Comparison of ENCODE assay signal across 16 cellular contexts in the genomic region with DNA sequence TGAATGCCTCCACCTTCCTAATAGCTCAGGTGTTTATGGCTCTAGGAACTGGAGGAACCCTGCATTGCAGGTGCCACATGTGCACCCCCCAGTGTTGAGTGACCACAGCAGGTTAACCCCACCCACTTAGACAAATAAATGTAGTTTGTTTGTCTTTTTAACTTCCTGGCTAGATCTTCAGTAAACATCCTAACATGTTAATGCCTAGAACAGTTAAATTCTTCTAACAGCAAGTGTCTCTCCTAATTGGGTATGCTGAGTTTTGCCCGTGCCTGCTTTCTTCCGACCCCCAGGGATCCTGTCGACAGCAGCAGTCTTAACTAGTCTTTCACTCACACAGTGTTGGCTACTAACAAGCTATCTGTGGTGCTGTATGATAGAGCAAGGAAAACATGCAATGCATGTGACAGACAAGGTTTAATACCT. TPM values are rescaled to one million over a fixed set of nuclear protein-coding genes. Genes with fewer than 3 reads are reported as not detected.
A peak's percentile ranks its signal among the peaks of the same experiment; 100 is the strongest.
DNase-seq lines count a peak whose midpoint lies in the region; ATAC-seq and TF ChIP-seq lines count a peak whose summit lies in the region.
"Had no signal": no experiment of that assay in that cellular context is flagged by ENCODE, and none has a peak within 500 bp of the region (broad histone marks: within the 10 kb centered on the region; RNA-seq: fewer than 3 reads in every experiment).

No MANE protein-coding gene starts in this region.

- DNase-seq in GM23338 (ENCODE audit: low spot score) (no peak), LNCaP clone FGC (ENCODE audit: low read depth) (no peak), caudate nucleus (lab: John Stamatoyannopoulos, UW) (no peak), progenitor cell of endocrine pancreas (ENCODE audit: low spot score, unreplicated experiment) (no peak), left cardiac atrium (no peak), NCI-H1930 (lab: John Stamatoyannopoulos, UW) (no peak)
- DNase-seq in CD8-positive, alpha-beta memory T cell: no peak
- DNase-seq: HCEC 1CT, KBM-7, MG63, NCI-H1092 treated with DMSO at 0.1 percent for 48 hours, NCI-H187 treated with DMSO at 0.1 percent for 48 hours, NCI-H510A treated with DMSO at 0.1 percent for 48 hours, PC-9, T-cell had no signal

- H3K4me2 ChIP-seq in GM23338: no peak overlapping the region
- H3K4me2 ChIP-seq: BLaER1 treated with 17β-estradiol and CSF1 and Interleukin-3, amounts not matched to agents 10 nM and 100 nM; PC-9 had no signal

- no peaks in the 10 kb centered on the region for H4K20me1 ChIP-seq in GM23338 (replicated peaks; ENCODE audit: insufficient read depth)
- H4K20me1 ChIP-seq: BLaER1 treated with 17β-estradiol and CSF1 and Interleukin-3, amounts not matched to agents 10 nM and 100 nM had no signal

- no peak for ATAC-seq in GM23338
- ATAC-seq in left cardiac atrium: no peak
- ATAC-seq: T-cell had no signal

- H3K9me2 ChIP-seq in GM23338 (ENCODE audit: insufficient read depth): no peaks in the 10 kb centered on the region

- CTCF ChIA-PET in CD8-positive, alpha-beta memory T cell (lab: Charles Lee): no interaction called here

- H3K9me3 Mint-ChIP-seq in GM23338 (no peaks in the 10 kb centered on the region), progenitor cell of endocrine pancreas (ENCODE audit: low read depth) (no peaks in the 10 kb centered on the region)
- no peaks in the 10 kb centered on the region for H3K9me3 Mint-ChIP-seq in CD8-positive, alpha-beta memory T cell
- H3K9me3 Mint-ChIP-seq: T-cell had no signal

- peaks cover 5% of the 10 kb centered on the region; the same call in 2 of the 3 replicates for H3K4me1 Mint-ChIP-seq in GM23338
- H3K4me1 Mint-ChIP-seq in progenitor cell of endocrine pancreas (ENCODE audit: low read depth): peaks cover 16% of the 10 kb centered on the region
- H3K4me1 Mint-ChIP-seq in CD8-positive, alpha-beta memory T cell: peaks cover 3 to 4% (median 3%) of the 10 kb centered on the region in 3 donors
- H3K4me1 Mint-ChIP-seq: T-cell had no signal

- no peaks in the 10 kb centered on the region for H3K79me2 ChIP-seq in GM23338 (replicated peaks; ENCODE audit: insufficient read depth)

- H3K27ac ChIP-seq in GM23338 (ENCODE audit: low read depth): peak overlapping the region; percentile 12
- peak overlapping the region; percentile 22 for H3K27ac ChIP-seq in caudate nucleus (ENCODE audit: low read depth, low read length)
- H3K27ac ChIP-seq in CD8-positive, alpha-beta memory T cell (ENCODE audit: low read depth, low read length): no peak overlapping the region
- H3K27ac ChIP-seq: BLaER1 treated with 17β-estradiol and CSF1 and Interleukin-3, amounts not matched to agents 10 nM and 100 nM; PC-9 had no signal

- peaks cover 68% of the 10 kb centered on the region for H3K36me3 ChIP-seq in GM23338 (ENCODE audit: insufficient read depth)
- H3K36me3 ChIP-seq in CD8-positive, alpha-beta memory T cell (ENCODE audit: insufficient read depth, low read length): peaks cover 16% of the 10 kb centered on the region

- H3K27ac Mint-ChIP-seq in GM23338: peak overlapping the region; percentile 35; the same call in 1 of the 2 replicates
- H3K27ac Mint-ChIP-seq in progenitor cell of endocrine pancreas: peak overlapping the region; percentile 25
- no peak overlapping the region for H3K27ac Mint-ChIP-seq in CD8-positive, alpha-beta memory T cell
- H3K27ac Mint-ChIP-seq: T-cell had no signal

- H2AFZ ChIP-seq in GM23338: no peak overlapping the region
- H2AFZ ChIP-seq: PC-9 had no signal

- H3K27me3 Mint-ChIP-seq in GM23338 (ENCODE audit: insufficient read depth, low read depth, poor library complexity) (peaks cover 2% of the 10 kb centered on the region), progenitor cell of endocrine pancreas (no peaks in the 10 kb centered on the region)
- H3K27me3 Mint-ChIP-seq in CD8-positive, alpha-beta memory T cell: no peaks in the 10 kb centered on the region
- H3K27me3 Mint-ChIP-seq: T-cell had no signal

- intact Hi-C loops in left cardiac atrium (cut with DNase I): no loop called here

- H3K36me3 Mint-ChIP-seq in GM23338 (ENCODE audit: low read depth) (peaks cover 79% of the 10 kb centered on the region), progenitor cell of endocrine pancreas (ENCODE audit: insufficient read depth) (peaks cover 22% of the 10 kb centered on the region)
- peaks cover 6 to 57% (median 26%) of the 10 kb centered on the region in 3 donors for H3K36me3 Mint-ChIP-seq in CD8-positive, alpha-beta memory T cell

- TF ChIP-seq CTCF in GM23338 (conservative IDR thresholded peaks at IDR 0.05; ENCODE audit: low read depth in 2 of 2) (no peak), LNCaP clone FGC (IDR thresholded peaks at IDR 0.05; ENCODE audit: control insufficient read depth, extremely low read depth, insufficient read depth) (0 out of 2 replicates have a peak, but pooled peaks have one; percentile 23), progenitor cell of endocrine pancreas (IDR thresholded peaks at IDR 0.05; ENCODE audit: unreplicated experiment) (no peak)

- no peaks in the 10 kb centered on the region; the same call in 1 of the 2 replicates for H3F3A ChIP-seq in GM23338 (replicated peaks; ENCODE audit: low read depth)

- no peaks in the 10 kb centered on the region for H3K27me3 ChIP-seq in GM23338 (ENCODE audit: insufficient read depth)
- no peaks in the 10 kb centered on the region for H3K27me3 ChIP-seq in CD8-positive, alpha-beta memory T cell (ENCODE audit: insufficient read depth, low read length, poor library complexity, severe bottlenecking)
- H3K27me3 ChIP-seq: BLaER1 treated with 17β-estradiol and CSF1 and Interleukin-3, amounts not matched to agents 10 nM and 100 nM; MG63 had no signal

- H3K4me3 Mint-ChIP-seq in GM23338 (no peak overlapping the region), progenitor cell of endocrine pancreas (ENCODE audit: low read depth) (no peak overlapping the region)
- H3K4me3 Mint-ChIP-seq in CD8-positive, alpha-beta memory T cell: no peak overlapping the region
- H3K4me3 Mint-ChIP-seq: T-cell had no signal

- no peak overlapping the region for H3K4me3 ChIP-seq in GM23338
- no peak overlapping the region for H3K4me3 ChIP-seq in LNCaP clone FGC (ENCODE audit: low read depth, low read length)
- H3K4me3 ChIP-seq in CD8-positive, alpha-beta memory T cell (ENCODE audit: low read length): no peak overlapping the region
- H3K4me3 ChIP-seq: BLaER1 treated with 17β-estradiol and CSF1 and Interleukin-3, amounts not matched to agents 10 nM and 100 nM; MG63; PC-9 had no signal

- POLR2A ChIA-PET in CD8-positive, alpha-beta memory T cell (lab: Charles Lee): no interaction called here

- H3K4me1 ChIP-seq in GM23338 (ENCODE audit: insufficient read depth): 0 out of 2 replicates have a peak, but pooled peaks cover 4% of the 10 kb centered on the region
- no peaks in the 10 kb centered on the region for H3K4me1 ChIP-seq in CD8-positive, alpha-beta memory T cell (ENCODE audit: insufficient read depth, low read length)
- H3K4me1 ChIP-seq: BLaER1 treated with 17β-estradiol and CSF1 and Interleukin-3, amounts not matched to agents 10 nM and 100 nM had no signal

- H3K9me3 ChIP-seq in CD8-positive, alpha-beta memory T cell (ENCODE audit: low read length): no peaks in the 10 kb centered on the region
- H3K9me3 ChIP-seq: BLaER1 treated with 17β-estradiol and CSF1 and Interleukin-3, amounts not matched to agents 10 nM and 100 nM; MG63 had no signal

TF ChIP-seq in GM23338, 12 proteins besides CTCF, POLR2A, EP300 and RAD21 (continues in another document):
- TF ChIP-seq NANOG (IDR thresholded peaks at IDR 0.05; ENCODE audit: borderline replicate concordance) (no peak), POLR2AphosphoS5 (IDR thresholded peaks at IDR 0.05; ENCODE audit: low read depth) (no peak), ZNF114 (CRISPR knock-in tag; IDR thresholded peaks at IDR 0.05) (no peak)
- TF ChIP-seq, protein P1, sequence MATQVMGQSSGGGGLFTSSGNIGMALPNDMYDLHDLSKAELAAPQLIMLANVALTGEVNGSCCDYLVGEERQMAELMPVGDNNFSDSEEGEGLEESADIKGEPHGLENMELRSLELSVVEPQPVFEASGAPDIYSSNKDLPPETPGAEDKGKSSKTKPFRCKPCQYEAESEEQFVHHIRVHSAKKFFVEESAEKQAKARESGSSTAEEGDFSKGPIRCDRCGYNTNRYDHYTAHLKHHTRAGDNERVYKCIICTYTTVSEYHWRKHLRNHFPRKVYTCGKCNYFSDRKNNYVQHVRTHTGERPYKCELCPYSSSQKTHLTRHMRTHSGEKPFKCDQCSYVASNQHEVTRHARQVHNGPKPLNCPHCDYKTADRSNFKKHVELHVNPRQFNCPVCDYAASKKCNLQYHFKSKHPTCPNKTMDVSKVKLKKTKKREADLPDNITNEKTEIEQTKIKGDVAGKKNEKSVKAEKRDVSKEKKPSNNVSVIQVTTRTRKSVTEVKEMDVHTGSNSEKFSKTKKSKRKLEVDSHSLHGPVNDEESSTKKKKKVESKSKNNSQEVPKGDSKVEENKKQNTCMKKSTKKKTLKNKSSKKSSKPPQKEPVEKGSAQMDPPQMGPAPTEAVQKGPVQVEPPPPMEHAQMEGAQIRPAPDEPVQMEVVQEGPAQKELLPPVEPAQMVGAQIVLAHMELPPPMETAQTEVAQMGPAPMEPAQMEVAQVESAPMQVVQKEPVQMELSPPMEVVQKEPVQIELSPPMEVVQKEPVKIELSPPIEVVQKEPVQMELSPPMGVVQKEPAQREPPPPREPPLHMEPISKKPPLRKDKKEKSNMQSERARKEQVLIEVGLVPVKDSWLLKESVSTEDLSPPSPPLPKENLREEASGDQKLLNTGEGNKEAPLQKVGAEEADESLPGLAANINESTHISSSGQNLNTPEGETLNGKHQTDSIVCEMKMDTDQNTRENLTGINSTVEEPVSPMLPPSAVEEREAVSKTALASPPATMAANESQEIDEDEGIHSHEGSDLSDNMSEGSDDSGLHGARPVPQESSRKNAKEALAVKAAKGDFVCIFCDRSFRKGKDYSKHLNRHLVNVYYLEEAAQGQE (IDR thresholded peaks at IDR 0.05; ENCODE audit: unreplicated experiment): no peak

RNA-seq across cellular contexts. Expression of a gene that starts 35.5 kb away (rescaled TPM):
- total RNA-seq in GM23338 (2014; rRNA removed; shearing (Covaris generic)): 249 and 294 TPM in 2 replicates
- polyA plus RNA-seq in GM23338 (2016; fragmentation: Nextera tagmentation; extraction: Ambion mirVana): 1,410 and 1,412 TPM in 2 replicates
- total RNA-seq in progenitor cell of endocrine pancreas (282 and 285 TPM in 2 replicates), left cardiac atrium (100 to 1,000 TPM; 174 to 197 TPM)
- total RNA-seq in CD8-positive, alpha-beta memory T cell: 100 to 1,000 TPM; 202 to 203 TPM
- polyA plus RNA-seq in CD8-positive, alpha-beta memory T cell: 835 TPM

Comparison
In these comparisons a context has a peak if more than half of its experiments do, and no peak if none do; other contexts are left out.
1. H3K27ac Mint-ChIP-seq: peak in GM23338 (single experiment) and progenitor cell of endocrine pancreas (single experiment); none in CD8-positive, alpha-beta memory T cell (0 of 8).